Comparison of ENCODE assay signal across 7 cellular contexts in the genomic region with DNA sequence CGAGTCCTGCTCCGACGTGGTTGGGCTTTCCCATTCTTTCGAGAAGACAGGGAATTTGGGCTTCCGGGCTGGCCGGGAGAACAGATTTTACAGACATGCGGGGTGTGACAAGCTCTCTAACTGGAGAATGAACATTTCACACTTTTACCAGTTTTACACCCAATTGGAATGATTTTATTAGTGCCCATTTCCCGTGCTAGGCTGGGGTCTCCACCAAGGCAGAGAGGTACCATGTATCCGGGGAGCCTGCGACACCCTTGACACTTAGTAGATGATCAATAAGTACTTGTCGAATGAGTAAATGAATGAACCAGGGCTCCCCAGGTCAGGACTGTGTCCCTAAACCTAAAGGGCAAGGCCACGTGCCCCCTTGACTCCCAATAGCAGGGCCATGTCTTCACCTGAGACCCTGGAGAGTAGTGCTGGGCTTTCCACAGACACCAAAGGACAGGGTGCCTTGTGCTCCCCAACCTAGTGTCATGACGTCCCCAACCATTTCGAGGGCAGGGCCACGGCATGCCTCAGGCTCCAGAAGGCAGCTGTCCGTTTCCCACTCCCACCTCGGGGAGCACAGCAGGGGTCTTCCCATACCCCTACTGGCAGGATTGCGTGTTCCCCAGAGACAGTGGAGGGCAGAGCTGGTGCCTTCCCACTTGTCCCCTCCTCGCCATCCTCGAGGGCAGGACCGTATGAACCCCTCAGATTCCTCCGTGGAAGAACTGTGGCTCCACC. TPM values are rescaled to one million over a fixed set of nuclear protein-coding genes. Genes with fewer than 3 reads are reported as not detected.
DNase-seq lines count a peak whose midpoint lies in the region; ATAC-seq and TF ChIP-seq lines count a peak whose summit lies in the region.

No MANE protein-coding gene starts in this region.

- H3K9me3 ChIP-seq in mammary epithelial cell (replicated peaks; ENCODE audit: insufficient read depth, low read length) (no peaks in the 10 kb centered on the region), lung (ENCODE audit: control insufficient read depth in 2 of 2, insufficient read depth in 1 of 2, low read length in 1 of 2) (no peaks in the 10 kb centered on the region), thymus (ENCODE audit: control insufficient read depth) (no peaks in the 10 kb centered on the region)

- intact Hi-C loops in mammary epithelial cell (cut with micrococcal nuclease): loop anchor here (1.0 to 5.0 kb wide), 5 partner anchors 17 to 210 kb away; partner anchors contain the start of gene XYLB

- CTCF ChIA-PET in mammary epithelial cell (lab: Charles Lee; ENCODE audit: low non-redundant PET): interaction anchor here (1.0 kb wide), 1 partner anchor 209 kb away, joined by 4 read pairs; no protein-coding TSS in a partner anchor

- H3K36me3 ChIP-seq in mammary epithelial cell (ENCODE audit: insufficient read depth, low read length): peaks cover 3% of the 10 kb centered on the region
- peaks cover 0 to 25% of the 10 kb centered on the region in 2 donors for H3K36me3 ChIP-seq in lung (ENCODE audit: control insufficient read depth in 2 of 2, insufficient read depth in 2 of 2, low read length in 2 of 2)
- peaks cover 43% of the 10 kb centered on the region for H3K36me3 ChIP-seq in thymus (ENCODE audit: control insufficient read depth, insufficient read depth)

- H3K9ac ChIP-seq in mammary epithelial cell (ENCODE audit: insufficient read depth, low read length): peak overlapping the region; percentile 74

- H3K4me3 ChIP-seq in mammary epithelial cell (replicated peaks in 1 of 3; ENCODE audit: insufficient read depth in 1 of 3, low read depth in 2 of 3, low read length in 3 of 3) (peak overlapping the region; percentile 55 to 84 (median 81)), lung (peak overlapping the region; percentile 84), thymus (ENCODE audit: low read length) (peak overlapping the region; percentile 93)

- H4K20me1 ChIP-seq in mammary epithelial cell (ENCODE audit: insufficient read depth, low read length): peaks cover 2% of the 10 kb centered on the region

- BruUV-seq in mammary epithelial cell (replicated peaks; lab: Mats Ljungman, UMichigan): TSS peak; percentile 91

- dilution Hi-C loops in mammary epithelial cell (cut with HindIII; ENCODE audit: low sequenced_read_pairs): no loop called here

- H3K27me3 ChIP-seq in mammary epithelial cell (ENCODE audit: insufficient read depth, low read length): no peaks in the 10 kb centered on the region
- no peaks in the 10 kb centered on the region for H3K27me3 ChIP-seq in lung (ENCODE audit: control insufficient read depth, insufficient read depth)
- no peaks in the 10 kb centered on the region for H3K27me3 ChIP-seq in thymus (ENCODE audit: control insufficient read depth, insufficient read depth)

- WGBS in mammary epithelial cell (ENCODE audit: low coverage, missing lambda C conversion rate): 26% methylated on average over 18 of the region's 22 CpGs
- 14 to 18% methylated on average over 22 of the region's 22 CpGs for WGBS in lung, 2 donors
- 25% methylated on average over 22 of the region's 22 CpGs for WGBS in thymus

- peak overlapping the region; percentile 98 for H3K4me2 ChIP-seq in mammary epithelial cell (ENCODE audit: insufficient read depth, low read depth, low read length)

- peaks cover 59% of the 10 kb centered on the region for H3K79me2 ChIP-seq in mammary epithelial cell (ENCODE audit: insufficient read depth, low read length)

- H3K4me1 ChIP-seq in mammary epithelial cell (ENCODE audit: insufficient read depth, low read length) (peaks cover 50% of the 10 kb centered on the region), lung (ENCODE audit: control insufficient read depth in 2 of 2, insufficient read depth in 2 of 2, low read length in 2 of 2) (peaks cover 0 to 37% of the 10 kb centered on the region in 2 donors), thymus (ENCODE audit: control insufficient read depth, insufficient read depth, low read length) (peaks cover 27% of the 10 kb centered on the region)

- TF ChIP-seq CTCF in mammary epithelial cell (conservative IDR thresholded peaks at IDR 0.05 in 1 of 2, IDR thresholded peaks at IDR 0.05 in 1 of 2; ENCODE audit: extremely low read depth in 1 of 2, insufficient read depth in 1 of 2, low read depth in 1 of 2, low read length in 2 of 2) (no peak), lung (IDR thresholded peaks at IDR 0.05; ENCODE audit: control extremely low read depth, extremely low read depth) (no peak)

- DNase-seq in OCI-M1 (lab: John Stamatoyannopoulos, UW) (peak; percentile 70), mammary epithelial cell (no peak), lung (ENCODE audit: low spot score) (peak; percentile 29), mesenteric fat pad (ENCODE audit: low spot score) (no peak)

- in situ Hi-C loops in mammary epithelial cell (cut with MboI; ENCODE audit: low sequenced_read_pairs in 2 of 2): loop anchor here in 1 of 2 donors (25.0 kb wide), 1 partner anchor 350 kb away; the partner anchor contains the start of gene EXOG

- peak overlapping the region; percentile 96 for H2AFZ ChIP-seq in mammary epithelial cell (ENCODE audit: low read depth, low read length)

- H3K27ac ChIP-seq in mammary epithelial cell (ENCODE audit: insufficient read depth, low read depth, low read length) (peak overlapping the region; percentile 71), lung (ENCODE audit: low read depth in 1 of 2, low read length in 1 of 2) (peak overlapping the region; percentile 92 to 97), thymus (ENCODE audit: low read depth) (peak overlapping the region; percentile 94)

- ATAC-seq in GM19035 (IDR thresholded peaks at IDR 0.05; ENCODE audit: unreplicated experiment) (peak; percentile 0), lung (ENCODE audit: insufficient read depth, low FRiP score) (no peak), HG03280 (IDR thresholded peaks at IDR 0.05; ENCODE audit: unreplicated experiment) (no peak)

RNA-seq across cellular contexts. Expression of gene MYD88, which starts 0.7 kb away (rescaled TPM):
- total RNA-seq in mammary epithelial cell (10 to 100 TPM; 10.2 to 25.6 TPM), lung (10 to 100 TPM; 35.4 to 85.3 TPM), mesenteric fat pad (40.0 TPM)
- polyA plus RNA-seq in mammary epithelial cell (20.4 TPM), lung (100 to 1,000 TPM in 1 of 2 donors, 10 to 100 TPM in 1; 32.5 to 145 TPM), thymus (54.3 TPM)
- 99.2 TPM for polyA minus RNA-seq in mammary epithelial cell

RNA-seq across cellular contexts. Expression of gene ACAA1, which starts 0.9 kb away (rescaled TPM):
- total RNA-seq in mammary epithelial cell: 10 to 100 TPM; 24.8 to 62.4 TPM
- polyA plus RNA-seq in mammary epithelial cell: 76.5 TPM
- polyA minus RNA-seq in mammary epithelial cell: 36.4 TPM
- 100 to 1,000 TPM in 1 of 2 donors, 10 to 100 TPM in 1; 50.1 to 112 TPM for total RNA-seq in lung
- polyA plus RNA-seq in lung: 10 to 100 TPM; 83.9 to 94.2 TPM
- 75.2 TPM for polyA plus RNA-seq in thymus
- 67.6 TPM for total RNA-seq in mesenteric fat pad

RNA-seq across cellular contexts. Expression of gene OXSR1, which starts 27.6 kb away (rescaled TPM):
- total RNA-seq in mammary epithelial cell (10 to 100 TPM; 48.3 to 70.6 TPM), lung (10 to 100 TPM; 28.8 to 38.9 TPM), mesenteric fat pad (51.8 TPM)
- polyA plus RNA-seq in mammary epithelial cell (36.4 TPM), lung (10 to 100 TPM; 11.9 to 21.0 TPM), thymus (23.0 TPM)
- 31.9 TPM for polyA minus RNA-seq in mammary epithelial cell

Comparison
In these comparisons a context has a peak if more than half of its experiments do, and no peak if none do; other contexts are left out.
1. DNase-seq: peak in OCI-M1 (single experiment) and lung (single experiment); none in mammary epithelial cell (single experiment) and mesenteric fat pad (single experiment).
2. Peak in every context shown above with its lines, with median percentiles within 50 percentile points of each other: H3K27ac ChIP-seq and H3K4me3 ChIP-seq.